9 cellular contexts compared by ENCODE assay signal in the genomic region with DNA sequence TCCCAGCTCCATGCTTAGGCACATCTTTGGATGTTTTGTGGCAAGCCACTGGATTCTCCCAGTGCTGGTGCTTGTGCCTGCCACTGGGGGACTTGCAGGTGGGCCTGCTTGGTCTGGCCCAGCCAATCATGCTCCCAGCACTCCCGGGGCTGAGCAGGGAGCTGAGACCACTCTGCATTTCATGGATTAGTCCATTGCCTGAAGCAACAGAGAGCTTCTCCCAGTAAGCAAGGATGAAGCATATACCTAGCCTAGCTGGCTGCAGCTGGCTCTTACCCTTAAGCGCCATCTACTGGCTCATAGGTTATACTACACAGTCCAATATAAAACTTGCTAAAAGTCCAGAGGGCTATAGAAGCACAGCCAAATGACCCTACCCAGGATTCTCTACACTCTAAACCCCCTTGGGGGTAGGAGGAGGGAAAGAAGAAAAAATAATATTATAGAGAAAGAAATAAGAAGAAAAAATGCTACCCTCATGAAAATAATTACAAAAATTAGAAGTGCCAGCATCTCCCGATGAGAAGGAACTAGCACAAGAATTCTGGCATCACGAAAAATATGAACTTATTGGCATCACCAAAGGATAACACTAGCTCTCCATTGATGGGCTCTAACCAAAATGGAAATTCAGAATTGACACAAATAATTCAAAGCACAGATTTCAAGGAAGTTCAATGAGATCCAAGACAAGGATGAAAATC.
A peak's percentile ranks its signal among the peaks of the same experiment; 100 is the strongest.
DNase-seq lines count a peak whose midpoint lies in the region; TF ChIP-seq lines count a peak whose summit lies in the region.
"Had no signal": no experiment of that assay in that cellular context is flagged by ENCODE, and none has a peak within 500 bp of the region (broad histone marks: within the 10 kb centered on the region; RNA-seq: fewer than 3 reads in every experiment).

No MANE protein-coding gene starts in this region.

- TF ChIP-seq CTCF in RWPE1 (conservative IDR thresholded peaks at IDR 0.05; ENCODE audit: low read depth): peak; percentile 41
- peak; percentile 82 for TF ChIP-seq CTCF in fibroblast of pulmonary artery (IDR thresholded peaks at IDR 0.05; ENCODE audit: low read length, missing control alignments)
- TF ChIP-seq CTCF in retinal pigment epithelial cell (conservative IDR thresholded peaks at IDR 0.05; ENCODE audit: low read depth, low read length): peak; percentile 74

- H4K20me1 ChIP-seq in GM23248 (ENCODE audit: insufficient read depth) (no peaks in the 10 kb centered on the region), Karpas-422 (ENCODE audit: insufficient read depth, low read depth, low read length) (no peaks in the 10 kb centered on the region)
- H4K20me1 ChIP-seq: BLaER1 treated with 17β-estradiol and CSF1 and Interleukin-3, amounts not matched to agents 10 nM and 100 nM had no signal

- H2AFZ ChIP-seq in GM23248 (no peak overlapping the region), Karpas-422 (ENCODE audit: low read length) (no peak overlapping the region)

- in situ Hi-C loops in GM23248 (cut with MboI): loop anchor here (25.0 kb wide), 1 partner anchor 985 kb away; no protein-coding TSS in a partner anchor

- H3K4me3 ChIP-seq in GM23248: no peak overlapping the region
- H3K4me3 ChIP-seq in Karpas-422 (ENCODE audit: low read length): no peak overlapping the region
- H3K4me3 ChIP-seq in fibroblast of pulmonary artery (replicated peaks; ENCODE audit: low read depth, low read length): no peak overlapping the region
- no peak overlapping the region for H3K4me3 ChIP-seq in retinal pigment epithelial cell (ENCODE audit: low read length)
- H3K4me3 ChIP-seq: BLaER1 treated with 17β-estradiol and CSF1 and Interleukin-3, amounts not matched to agents 10 nM and 100 nM had no signal

- DNase-seq in NCI-H1436 (lab: John Stamatoyannopoulos, UW) (peak; percentile 3), NCI-H1436 treated with DMSO at 0.1 percent for 48 hours (lab: John Stamatoyannopoulos, UW) (no peak), GM23248 (peak; percentile 76), Karpas-422 (peak; percentile 92), RWPE1 (ENCODE audit: low spot score) (peak; percentile 13), fibroblast of pulmonary artery (ENCODE audit: low read depth) (peak; percentile 73), retinal pigment epithelial cell (ENCODE audit: low read depth) (peak; percentile 5), NCI-H1930 (lab: John Stamatoyannopoulos, UW) (no peak)

- H3K27ac ChIP-seq in GM23248 (peak overlapping the region; percentile 76; the same call in 1 of the 2 replicates), Karpas-422 (ENCODE audit: low read length) (no peak overlapping the region), RWPE1 (peak overlapping the region; percentile 96)
- H3K27ac ChIP-seq: BLaER1 treated with 17β-estradiol and CSF1 and Interleukin-3, amounts not matched to agents 10 nM and 100 nM had no signal

- H3K27me3 ChIP-seq in GM23248 (replicated peaks; ENCODE audit: insufficient read depth) (no peaks in the 10 kb centered on the region), Karpas-422 (ENCODE audit: low read length) (no peaks in the 10 kb centered on the region)
- H3K27me3 ChIP-seq: BLaER1 treated with 17β-estradiol and CSF1 and Interleukin-3, amounts not matched to agents 10 nM and 100 nM had no signal

- peaks cover 3% of the 10 kb centered on the region; the same call in 1 of the 2 replicates for H3K4me1 ChIP-seq in GM23248 (ENCODE audit: insufficient read depth)
- H3K4me1 ChIP-seq in Karpas-422 (ENCODE audit: low read length): no peaks in the 10 kb centered on the region
- H3K4me1 ChIP-seq: BLaER1 treated with 17β-estradiol and CSF1 and Interleukin-3, amounts not matched to agents 10 nM and 100 nM had no signal

- WGBS in GM23248 (ENCODE audit: low coverage in 1 of 2, low lambda C conversion rate in 2 of 2, missing lambda C conversion rate in 2 of 2), 2 experiments: 33 to 34% methylated on average over 4 of the region's 4 CpGs

- CTCF ChIA-PET in RWPE1 (lab: Yijun Ruan, JAX): interaction anchor here (0.6 kb wide), 1 partner anchor 172 kb away, joined by 3 read pairs; no protein-coding TSS in a partner anchor

- H3F3A ChIP-seq in GM23248 (ENCODE audit: insufficient read depth): peaks cover 21% of the 10 kb centered on the region

- H3K9me3 ChIP-seq in GM23248 (ENCODE audit: low read depth) (peaks cover 4% of the 10 kb centered on the region), Karpas-422 (ENCODE audit: low read length) (peaks cover 17% of the 10 kb centered on the region)

- no peak overlapping the region for H3K4me2 ChIP-seq in GM23248 (ENCODE audit: unreplicated experiment)
- no peak overlapping the region for H3K4me2 ChIP-seq in Karpas-422 (ENCODE audit: low read depth, low read length, poor library complexity, severe bottlenecking)
- H3K4me2 ChIP-seq: BLaER1 treated with 17β-estradiol and CSF1 and Interleukin-3, amounts not matched to agents 10 nM and 100 nM had no signal

- H3K9ac ChIP-seq in GM23248: no peak overlapping the region
- no peak overlapping the region for H3K9ac ChIP-seq in Karpas-422 (ENCODE audit: low read length)
- H3K9ac ChIP-seq: BLaER1 treated with 17β-estradiol and CSF1 and Interleukin-3, amounts not matched to agents 10 nM and 100 nM had no signal

- no peaks in the 10 kb centered on the region for H3K36me3 ChIP-seq in GM23248 (ENCODE audit: low read depth)
- no peaks in the 10 kb centered on the region for H3K36me3 ChIP-seq in Karpas-422 (ENCODE audit: insufficient read depth, low read length)
- H3K36me3 ChIP-seq: BLaER1 treated with 17β-estradiol and CSF1 and Interleukin-3, amounts not matched to agents 10 nM and 100 nM had no signal

- no peaks in the 10 kb centered on the region for H3K9me2 ChIP-seq in GM23248 (ENCODE audit: insufficient read depth)
- no peaks in the 10 kb centered on the region for H3K9me2 ChIP-seq in Karpas-422 (replicated peaks; ENCODE audit: insufficient read depth, low read length)

- POLR2A ChIA-PET in RWPE1 (lab: Yijun Ruan, JAX; ENCODE audit: low non-redundant PET): no interaction called here

- H3K79me2 ChIP-seq in GM23248 (ENCODE audit: insufficient read depth): no peaks in the 10 kb centered on the region
- H3K79me2 ChIP-seq in Karpas-422 (ENCODE audit: low read length): no peaks in the 10 kb centered on the region

Comparison
In these comparisons a context has a peak if more than half of its experiments do, and no peak if none do; other contexts are left out.
1. DNase-seq: peak in NCI-H1436 (single experiment), GM23248 (single experiment), Karpas-422 (single experiment), RWPE1 (single experiment), fibroblast of pulmonary artery (single experiment) and retinal pigment epithelial cell (single experiment); none in NCI-H1436 treated with DMSO at 0.1 percent for 48 hours (single experiment) and NCI-H1930 (0 of 2).
2. Peak in every context shown above with its lines, with median percentiles within 50 percentile points of each other: CTCF ChIP-seq.